In genomic region chr2:100104718-100105677, GRCh38 we compare ENCODE assay signal across 8 cellular contexts. TPM values are rescaled to one million over a fixed set of nuclear protein-coding genes. Genes with fewer than 3 reads are reported as not detected.
A peak's percentile ranks its signal among the peaks of the same experiment; 100 is the strongest.
DNase-seq lines count a peak whose midpoint lies in the region; ATAC-seq and TF ChIP-seq lines count a peak whose summit lies in the region.

No MANE protein-coding gene starts in this region.

- CTCF ChIA-PET in activated CD4-positive, alpha-beta memory T cell treated with anti-CD3 and anti-CD28 coated beads for 36 hours (lab: Charles Lee), result no interaction called here

- no peaks in the 10 kb centered on the region for H3K36me3 ChIP-seq in H7 (replicated peaks; ENCODE audit: control insufficient read depth, insufficient read depth, low read length)

- H3K36me3 Mint-ChIP-seq in activated CD4-positive, alpha-beta memory T cell treated with anti-CD3 and anti-CD28 coated beads for 36 hours, result no peaks in the 10 kb centered on the region

- POLR2A ChIA-PET in activated CD4-positive, alpha-beta memory T cell treated with anti-CD3 and anti-CD28 coated beads for 36 hours (lab: Charles Lee), result no interaction called here

- H3K4me1 ChIP-seq in foreskin keratinocyte, result no peaks in the 10 kb centered on the region

- peak; percentile 54 for ATAC-seq in foreskin keratinocyte
- ATAC-seq in omental fat pad (ENCODE audit: low FRiP score), result peak; percentile 53

- H3K4me3 ChIP-seq in AG09309 (ENCODE audit: control insufficient read depth, low read depth, low read length) (peak overlapping the region; percentile 69), H7 (ENCODE audit: insufficient read depth, low read depth, low read length) (peak overlapping the region; percentile 49)

- H3K4me3 Mint-ChIP-seq in activated CD4-positive, alpha-beta memory T cell treated with anti-CD3 and anti-CD28 coated beads for 36 hours, result peak overlapping the region; percentile 64

- TF ChIP-seq CTCF in AG09309 (IDR thresholded peaks at IDR 0.05; ENCODE audit: control insufficient read depth, insufficient read depth, low read depth, low read length, missing control alignments) (no peak), foreskin keratinocyte (conservative IDR thresholded peaks at IDR 0.05) (no peak), omental fat pad (IDR thresholded peaks at IDR 0.05) (no peak)

- H3K9me3 Mint-ChIP-seq in activated CD4-positive, alpha-beta memory T cell treated with anti-CD3 and anti-CD28 coated beads for 36 hours, result no peaks in the 10 kb centered on the region

- peaks cover 51% of the 10 kb centered on the region for H3K27me3 ChIP-seq in H7 (ENCODE audit: control insufficient read depth, insufficient read depth, low read length)
- H3K27me3 ChIP-seq in foreskin keratinocyte, result peaks cover 39% of the 10 kb centered on the region

- H3K27me3 Mint-ChIP-seq in activated CD4-positive, alpha-beta memory T cell treated with anti-CD3 and anti-CD28 coated beads for 36 hours, result peaks cover 27% of the 10 kb centered on the region

- H3K27ac ChIP-seq in foreskin keratinocyte, result no peak overlapping the region

- H3K4me1 Mint-ChIP-seq in activated CD4-positive, alpha-beta memory T cell treated with anti-CD3 and anti-CD28 coated beads for 36 hours (ENCODE audit: low read depth), result peaks cover 5% of the 10 kb centered on the region

- no peak overlapping the region for H3K27ac Mint-ChIP-seq in activated CD4-positive, alpha-beta memory T cell treated with anti-CD3 and anti-CD28 coated beads for 36 hours

- intact Hi-C loops in activated CD4-positive, alpha-beta memory T cell treated with anti-CD3 and anti-CD28 coated beads for 36 hours (cut with micrococcal nuclease), result no loop called here

- no peak for DNase-seq in AG09309 (ENCODE audit: low read depth)
- DNase-seq in H7, result peak; percentile 89
- DNase-seq in activated CD4-positive, alpha-beta memory T cell treated with anti-CD3 and anti-CD28 coated beads for 36 hours, result no peak
- DNase-seq in foreskin keratinocyte, result no peak
- no peak for DNase-seq in omental fat pad (ENCODE audit: low spot score)
- no peak for DNase-seq in foreskin melanocyte
- DNase-seq in NCI-H1436 treated with DMSO at 0.1 percent for 48 hours (lab: John Stamatoyannopoulos, UW), result no peak
- no peak for DNase-seq in RPMI8226

RNA-seq across cellular contexts. Expression of gene AFF3, which starts 37.4 kb away (rescaled TPM):
- 0.07 and 0.37 TPM in 2 replicates for total RNA-seq in H7 (2014; rRNA removed; shearing (Covaris generic))
- total RNA-seq in activated CD4-positive, alpha-beta memory T cell treated with anti-CD3 and anti-CD28 coated beads for 36 hours, result under 1 TPM; 0.22 to 0.59 TPM
- not detected in 2 replicates for total RNA-seq in foreskin keratinocyte
- polyA plus RNA-seq in foreskin keratinocyte, result not detected in 2 replicates
- 1 to 10 TPM; 1.4 to 6.0 (median 2.7) TPM for total RNA-seq in omental fat pad
